ENCODE assay signal across 1 cellular context in the genomic region with DNA sequence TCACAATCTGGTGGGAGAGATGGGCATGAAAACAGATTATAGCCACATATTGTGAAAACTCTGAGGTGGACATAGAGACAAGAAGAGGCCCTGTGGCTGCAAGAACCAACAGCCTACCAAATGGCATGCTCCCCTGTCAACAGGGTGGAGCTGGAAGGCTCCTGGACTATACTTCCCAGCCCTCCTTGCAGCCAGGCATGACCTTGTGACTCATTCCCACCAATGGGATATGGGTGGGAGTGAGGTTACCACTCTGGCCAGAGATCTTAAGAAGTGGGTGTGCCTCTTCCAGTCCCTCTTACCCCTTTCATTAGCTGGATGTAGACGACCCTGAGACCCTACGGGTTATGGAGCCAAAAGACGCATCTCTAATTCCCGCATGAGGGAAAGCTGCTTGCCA.
TF ChIP-seq lines count a peak whose summit lies in the region.

No MANE protein-coding gene starts in this region.

TF ChIP-seq in HepG2, 621 proteins besides CTCF, POLR2A, EP300 and RAD21:
- TF ChIP-seq THRA (CRISPR knock-in tag; IDR thresholded peaks at IDR 0.05; ENCODE audit: borderline replicate concordance) (no peak), THAP11 (CRISPR knock-in tag; IDR thresholded peaks at IDR 0.05) (peak; percentile 59), NFYC (CRISPR knock-in tag; IDR thresholded peaks at IDR 0.05) (0 out of 2 replicates have a peak, but pooled peaks have one; percentile 23), NFYB (CRISPR knock-in tag; IDR thresholded peaks at IDR 0.05) (peak; percentile 46; the same call in 1 of the 2 replicates), ZNF143 (CRISPR knock-in tag; IDR thresholded peaks at IDR 0.05) (peak; percentile 66)
